In the genomic region with DNA sequence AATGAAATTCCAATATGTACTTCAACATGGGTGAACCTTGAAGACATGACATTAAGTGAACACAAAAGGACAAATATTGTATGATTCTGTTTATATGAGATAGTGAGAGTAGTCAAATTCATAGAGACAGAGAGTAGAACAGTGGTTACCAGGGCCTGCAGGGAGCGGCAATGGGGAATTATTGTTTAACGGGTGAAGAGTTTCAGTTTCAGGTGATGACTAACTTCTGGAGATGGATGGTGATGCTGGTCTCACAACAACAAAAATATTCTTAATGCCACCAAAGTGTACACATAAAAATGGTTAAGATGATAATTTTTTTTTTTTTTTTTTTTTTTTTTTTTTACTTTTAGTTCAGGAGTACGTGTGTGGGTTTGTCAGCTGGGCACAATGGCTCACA, we compare ENCODE assay signal across 11 cellular contexts.
A peak's percentile ranks its signal among the peaks of the same experiment; 100 is the strongest.
DNase-seq lines count a peak whose midpoint lies in the region; ATAC-seq lines count a peak whose summit lies in the region.
"Had no signal": no experiment of that assay in that cellular context is flagged by ENCODE, and none has a peak within 500 bp of the region (broad histone marks: within the 10 kb centered on the region; RNA-seq: fewer than 3 reads in every experiment).

No MANE protein-coding gene starts in this region.

- H3K27me3 Mint-ChIP-seq in T-helper 1 cell treated with Interleukin-12 subunit alpha and Interleukin-12 subunit beta and Interleukin-4 antibody, amounts not matched to agents 30 μg/mL and 1 μg/mL, for 36 hours (ENCODE audit: low read depth) = peaks cover 30% of the 10 kb centered on the region

- ATAC-seq in GM18508 (IDR thresholded peaks at IDR 0.05; ENCODE audit: insufficient read depth, unreplicated experiment) (peak; percentile 97), GM19452 (IDR thresholded peaks at IDR 0.05; ENCODE audit: unreplicated experiment) (peak; percentile 97), HG02973 (IDR thresholded peaks at IDR 0.05; ENCODE audit: unreplicated experiment) (peak; percentile 95), left lobe of liver (no peak)

- no peaks in the 10 kb centered on the region for H3K36me3 Mint-ChIP-seq in T-helper 1 cell treated with Interleukin-12 subunit alpha and Interleukin-12 subunit beta and Interleukin-4 antibody, amounts not matched to agents 30 μg/mL and 1 μg/mL, for 36 hours (ENCODE audit: low read depth)

- peaks cover 10% of the 10 kb centered on the region for H3K9me3 Mint-ChIP-seq in T-helper 1 cell treated with Interleukin-12 subunit alpha and Interleukin-12 subunit beta and Interleukin-4 antibody, amounts not matched to agents 30 μg/mL and 1 μg/mL, for 36 hours

- peak overlapping the region; percentile 47 for H3K27ac Mint-ChIP-seq in T-helper 1 cell treated with Interleukin-12 subunit alpha and Interleukin-12 subunit beta and Interleukin-4 antibody, amounts not matched to agents 30 μg/mL and 1 μg/mL, for 36 hours

- no peak overlapping the region for H3K4me3 Mint-ChIP-seq in T-helper 1 cell treated with Interleukin-12 subunit alpha and Interleukin-12 subunit beta and Interleukin-4 antibody, amounts not matched to agents 30 μg/mL and 1 μg/mL, for 36 hours
- H3K4me3 Mint-ChIP-seq: nephron progenitor cell had no signal

- no peak for DNase-seq in left lobe of liver (ENCODE audit: low spot score)
- no peak for DNase-seq in HuH-7.5 (ENCODE audit: low spot score)
- DNase-seq in epidermal melanocyte (ENCODE audit: insufficient read length, low spot score) = no peak
- DNase-seq in amygdala (lab: John Stamatoyannopoulos, UW) = no peak
- DNase-seq: effector CD4-positive, alpha-beta T cell; NCI-H1694; nephron progenitor cell had no signal

- H3K4me1 Mint-ChIP-seq in T-helper 1 cell treated with Interleukin-12 subunit alpha and Interleukin-12 subunit beta and Interleukin-4 antibody, amounts not matched to agents 30 μg/mL and 1 μg/mL, for 36 hours (ENCODE audit: low read depth) = peaks cover 22% of the 10 kb centered on the region
